ENCODE assay signal across 22 cellular contexts in the genomic region with DNA sequence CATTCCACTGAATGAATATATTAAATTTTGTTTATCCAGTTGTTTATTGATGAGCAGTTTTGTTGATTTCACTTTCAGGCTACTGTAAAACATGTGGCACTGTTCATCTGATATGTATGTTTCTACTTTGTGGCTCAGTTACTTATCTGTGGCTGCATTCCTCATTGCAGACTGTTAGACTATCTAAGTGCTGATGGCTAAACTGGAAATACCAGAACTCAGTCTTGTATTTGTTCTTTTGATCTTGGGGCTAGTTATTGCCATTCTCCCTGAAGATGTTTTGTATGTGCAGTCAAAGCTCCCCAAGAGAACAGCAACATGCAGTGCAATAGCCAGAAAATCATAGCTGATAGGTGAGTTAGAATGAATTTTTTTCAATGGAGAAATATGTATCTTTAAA.
"Had no signal": no experiment of that assay in that cellular context is flagged by ENCODE, and none has a peak within 500 bp of the region (broad histone marks: within the 10 kb centered on the region; RNA-seq: fewer than 3 reads in every experiment).

No MANE protein-coding gene starts in this region.

- H3K27ac ChIP-seq: esophagus muscularis mucosa, prostate gland, right atrium auricular region, spleen, testis, tibial artery, upper lobe of right lung, uterus had no signal

- H3K36me3 ChIP-seq: esophagus muscularis mucosa, prostate gland, right atrium auricular region, spleen, tibial artery, upper lobe of right lung, uterus had no signal

- H3K9me3 ChIP-seq: esophagus muscularis mucosa, prostate gland, right atrium auricular region, spleen, testis, tibial artery, upper lobe of right lung, uterus had no signal

- ATAC-seq: left lobe of liver; naive thymus-derived CD4-positive, alpha-beta T cell; sciatic nerve; stimulated activated memory B cell treated with anti-CD40 and anti-IgM and Interleukin-4, amounts not matched to agents 10 μg/mL and 1 μg/mL and 100 μg/mL, for 72 hours; stimulated activated naive CD8-positive, alpha-beta T cell treated with anti-CD3 and anti-CD28 coated beads, Interleukin-15, Interleukin-2, amounts not matched to agents 100 U/mL and 50 U/mL, for 24 hours; upper lobe of right lung had no signal

- DNase-seq: effector CD8-positive, alpha-beta T cell; endodermal cell; head of caudate nucleus; kidney; midbrain; naive thymus-derived CD4-positive, alpha-beta T cell; nucleus accumbens; spleen; stimulated activated CD4-positive, alpha-beta T cell treated with anti-CD3 and anti-CD28 coated beads, Interleukin-4, amount 100 ng/mL, for 4 hours; stimulated activated naive CD8-positive, alpha-beta T cell treated with anti-CD3 and anti-CD28 coated beads, Interleukin-15, Interleukin-2, amounts not matched to agents 100 U/mL and 50 U/mL, for 24 hours; substantia nigra; testis; upper lobe of right lung; uterus had no signal

- H3K4me1 ChIP-seq: prostate gland, tibial artery, upper lobe of right lung had no signal

- H3K27me3 ChIP-seq: esophagus muscularis mucosa, right atrium auricular region, spleen, testis, tibial artery, upper lobe of right lung, uterus had no signal

- H3K4me3 ChIP-seq: esophagus muscularis mucosa, lung, prostate gland, right atrium auricular region, spleen, testis, tibial artery, upper lobe of right lung, uterus had no signal
